8 cellular contexts compared by ENCODE assay signal in the genomic region with DNA sequence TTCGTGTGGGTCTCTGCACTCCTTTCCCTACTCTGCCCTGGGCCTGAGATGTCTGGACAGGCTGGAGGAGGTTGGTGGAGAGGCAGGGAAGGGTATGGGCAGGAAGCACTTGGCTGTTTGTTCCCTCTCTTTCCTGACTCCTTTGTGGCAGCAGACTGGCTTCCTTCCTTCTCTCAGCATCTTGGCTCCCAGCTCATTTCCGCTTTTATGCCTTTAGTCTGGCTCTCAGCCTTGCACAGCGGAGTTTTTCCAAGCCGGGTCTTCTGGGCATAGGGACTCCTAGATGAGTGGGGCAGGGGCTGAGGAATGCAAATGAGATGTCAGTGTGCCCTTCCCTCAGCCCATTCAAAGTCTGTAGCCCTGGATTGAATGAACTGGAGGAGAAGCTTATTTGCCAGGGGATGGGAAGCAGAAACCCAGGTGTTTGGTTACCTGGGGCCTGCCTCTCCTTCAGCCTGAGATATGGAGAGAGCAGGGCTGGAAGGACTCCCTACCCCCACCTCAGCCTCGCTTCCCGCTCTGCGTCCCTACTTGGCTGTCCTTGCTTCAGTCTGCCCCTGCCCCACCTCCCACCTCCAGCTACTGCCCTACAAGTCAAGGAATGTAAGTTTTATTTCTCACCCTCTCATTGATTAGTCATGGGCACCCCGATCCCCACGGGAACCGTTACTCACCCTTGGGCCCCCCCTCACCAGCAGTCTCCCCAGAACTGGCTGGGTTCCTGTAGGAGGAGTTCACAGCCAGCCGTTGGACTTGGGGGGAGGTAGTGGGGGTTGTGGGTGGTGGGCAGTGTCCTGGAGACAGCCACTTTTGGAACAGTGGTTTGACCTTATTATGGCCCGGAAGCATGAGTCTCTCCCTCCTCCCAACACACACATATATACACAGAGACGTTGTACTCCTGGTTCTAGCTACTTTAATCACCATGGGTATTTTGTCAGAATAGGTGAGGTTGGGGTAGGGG. TPM values are rescaled to one million over a fixed set of nuclear protein-coding genes. Genes with fewer than 3 reads are reported as not detected.
DNase-seq lines count a peak whose midpoint lies in the region; TF ChIP-seq lines count a peak whose summit lies in the region.

No MANE protein-coding gene starts in this region.

- DNase-seq in NCI-H226 (peak; percentile 64), endodermal cell (peak; percentile 73), NCI-H146 (lab: John Stamatoyannopoulos, UW) (no peak), glutamatergic neuron (no peak), SK-N-DZ (ENCODE audit: low spot score) (no peak), NCI-H345 (lab: John Stamatoyannopoulos, UW) (no peak)

- H3K9me3 ChIP-seq in BLaER1 (no peaks in the 10 kb centered on the region), endodermal cell (ENCODE audit: control insufficient read depth, low read length) (no peaks in the 10 kb centered on the region), muscle layer of colon (ENCODE audit: low read length) (no peaks in the 10 kb centered on the region)

- no peaks in the 10 kb centered on the region for H4K20me1 ChIP-seq in BLaER1

- H3K27me3 Mint-ChIP-seq in endodermal cell (ENCODE audit: insufficient read depth) (peaks cover 23% of the 10 kb centered on the region), glutamatergic neuron (ENCODE audit: unreplicated experiment) (peaks cover 18% of the 10 kb centered on the region)

- H3K27ac ChIP-seq in BLaER1 (peak overlapping the region; percentile 69), endodermal cell (ENCODE audit: low read depth, low read length) (no peak overlapping the region), muscle layer of colon (ENCODE audit: low read depth, low read length) (peak overlapping the region; percentile 93)

- TF ChIP-seq CTCF in endodermal cell (conservative IDR thresholded peaks at IDR 0.05) = no peak
- no peak for TF ChIP-seq CTCF in glutamatergic neuron (IDR thresholded peaks at IDR 0.05; ENCODE audit: partially characterized antibody, unreplicated experiment)

- H3K9me3 Mint-ChIP-seq in endodermal cell (no peaks in the 10 kb centered on the region), glutamatergic neuron (ENCODE audit: unreplicated experiment) (peaks cover 1% of the 10 kb centered on the region)

- H3K36me3 Mint-ChIP-seq in endodermal cell (ENCODE audit: low read depth) (no peaks in the 10 kb centered on the region), glutamatergic neuron (ENCODE audit: unreplicated experiment) (peaks cover 6% of the 10 kb centered on the region)

- H3K9ac ChIP-seq in BLaER1 (peak overlapping the region; percentile 54; the same call in 1 of the 2 replicates), endodermal cell (ENCODE audit: extremely low read depth, low read length, poor library complexity, severe bottlenecking) (no peak overlapping the region), muscle layer of colon (ENCODE audit: low read length) (peak overlapping the region; percentile 16)

- 76 to 92% methylated on average over 2 to 12 of the region's 13 CpGs for WGBS in endodermal cell (ENCODE audit: insufficient coverage in 1 of 2, insufficient read length in 1 of 2), 2 experiments

- no peaks in the 10 kb centered on the region for H3K27me3 ChIP-seq in BLaER1
- peaks cover 23% of the 10 kb centered on the region for H3K27me3 ChIP-seq in endodermal cell (ENCODE audit: control insufficient read depth, insufficient read depth, low read length, poor library complexity, severe bottlenecking)
- H3K27me3 ChIP-seq in muscle layer of colon (ENCODE audit: control insufficient read depth in 1 of 2, insufficient read depth in 2 of 2, low read length in 2 of 2) = no peaks in the 10 kb centered on the region

- H3K4me2 ChIP-seq in BLaER1 = peak overlapping the region; percentile 75

- peaks cover 58% of the 10 kb centered on the region for H3K4me1 ChIP-seq in BLaER1
- peaks cover 12% of the 10 kb centered on the region for H3K4me1 ChIP-seq in endodermal cell (ENCODE audit: control insufficient read depth, insufficient read depth, low read length)
- peaks cover 76% of the 10 kb centered on the region for H3K4me1 ChIP-seq in muscle layer of colon (ENCODE audit: insufficient read depth, low read length)

- H3K36me3 ChIP-seq in BLaER1 = no peaks in the 10 kb centered on the region
- no peaks in the 10 kb centered on the region for H3K36me3 ChIP-seq in endodermal cell (ENCODE audit: control insufficient read depth, insufficient read depth, low read length)
- H3K36me3 ChIP-seq in muscle layer of colon (ENCODE audit: insufficient read depth, low read length) = no peaks in the 10 kb centered on the region

- H3K4me1 Mint-ChIP-seq in endodermal cell (peaks cover 75% of the 10 kb centered on the region), glutamatergic neuron (ENCODE audit: low read depth, unreplicated experiment) (no peaks in the 10 kb centered on the region)

- peak overlapping the region; percentile 16 for H3K4me3 Mint-ChIP-seq in endodermal cell
- no peak overlapping the region for H3K4me3 Mint-ChIP-seq in glutamatergic neuron (ENCODE audit: unreplicated experiment)

- H3K27ac Mint-ChIP-seq in endodermal cell = peak overlapping the region; percentile 79
- H3K27ac Mint-ChIP-seq in glutamatergic neuron (ENCODE audit: unreplicated experiment) = no peak overlapping the region

- H3K4me3 ChIP-seq in BLaER1 (0 out of 2 replicates have a peak overlapping the region, but pooled peaks have one; percentile 31), endodermal cell (ENCODE audit: low read length) (no peak overlapping the region), muscle layer of colon (ENCODE audit: low read depth in 1 of 2, low read length in 2 of 2) (no peak overlapping the region)

RNA-seq across cellular contexts. Expression of a gene that starts 9.3 kb away (rescaled TPM):
- 100 to 1,000 TPM; 189 to 243 TPM for total RNA-seq in endodermal cell
- 71.1 TPM for polyA plus RNA-seq in endodermal cell (2013, experiment 1 of 2)
- polyA plus RNA-seq in endodermal cell (2013, experiment 2 of 2) = 77.0 TPM
- total RNA-seq in glutamatergic neuron (ENCODE audit: unreplicated experiment) = 1.8 TPM
- polyA plus RNA-seq in SK-N-DZ (2014; cell fraction: cytosol; rRNA removed) = 0.05 TPM in 1 of 2 replicates, not detected in the other
- 0.05 and 0.12 TPM in 2 replicates for polyA plus RNA-seq in SK-N-DZ (2014; cell fraction: nucleus; rRNA removed)

RNA-seq across cellular contexts. Expression of a gene that starts 43.8 kb away (rescaled TPM):
- total RNA-seq in endodermal cell (10 to 100 TPM; 10.5 to 16.3 TPM), glutamatergic neuron (ENCODE audit: unreplicated experiment) (26.6 TPM)
- polyA plus RNA-seq in endodermal cell (2013, experiment 1 of 2) = 39.3 TPM
- 35.5 TPM for polyA plus RNA-seq in endodermal cell (2013, experiment 2 of 2)
- 19.5 and 30.2 TPM in 2 replicates for polyA plus RNA-seq in SK-N-DZ (2014; cell fraction: cytosol; rRNA removed)
- polyA plus RNA-seq in SK-N-DZ (2014; cell fraction: nucleus; rRNA removed) = 7.6 and 21.2 TPM in 2 replicates

RNA-seq across cellular contexts. Expression of a gene that starts 45.1 kb away (rescaled TPM):
- not detected for total RNA-seq in endodermal cell
- not detected for polyA plus RNA-seq in endodermal cell (2013, experiment 1 of 2)
- polyA plus RNA-seq in endodermal cell (2013, experiment 2 of 2) = not detected
- not detected for total RNA-seq in glutamatergic neuron (ENCODE audit: unreplicated experiment)
- 182 and 238 TPM in 2 replicates for polyA plus RNA-seq in SK-N-DZ (2014; cell fraction: cytosol; rRNA removed)
- polyA plus RNA-seq in SK-N-DZ (2014; cell fraction: nucleus; rRNA removed) = 127 and 151 TPM in 2 replicates

Comparison
In these comparisons a context has a peak if more than half of its experiments do, and no peak if none do; other contexts are left out.
1. DNase-seq: peak in NCI-H226 (single experiment) and endodermal cell (single experiment); none in NCI-H146 (single experiment), glutamatergic neuron (single experiment), SK-N-DZ (single experiment) and NCI-H345 (single experiment).
2. RNA of a gene that starts 9.3 kb away (total RNA-seq): 189 to 243 TPM in endodermal cell; 1.8 TPM in glutamatergic neuron (single experiment); every median in the first group is over 10 times any median in the second.